ENCODE assay signal across 1 cellular context in the genomic region with DNA sequence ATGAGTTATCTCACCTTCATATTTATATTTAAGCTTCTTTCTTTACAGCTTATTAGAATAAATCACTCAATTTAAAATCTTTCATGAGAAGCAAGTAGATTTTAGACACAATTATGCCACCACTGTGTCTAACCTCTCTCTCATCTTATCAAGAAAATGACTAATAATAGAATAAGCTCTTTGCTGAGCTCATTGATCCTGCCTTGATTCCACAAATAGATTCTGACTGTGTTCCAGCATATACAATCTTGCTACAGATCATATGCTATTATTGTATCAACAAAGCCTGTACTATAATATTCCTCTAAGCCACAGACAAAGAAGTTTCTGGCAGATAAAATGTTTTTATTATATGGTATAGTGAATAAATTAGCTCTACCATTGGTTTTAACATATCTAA.
TF ChIP-seq lines count a peak whose summit lies in the region.

No MANE protein-coding gene starts in this region.

TF ChIP-seq in HepG2, 621 proteins besides CTCF, POLR2A, EP300 and RAD21 (continued from another document):
- TF ChIP-seq GLI4 (CRISPR knock-in tag; IDR thresholded peaks at IDR 0.05; ENCODE audit: borderline replicate concordance), result no peak
